Comparison of ENCODE assay signal across 8 cellular contexts in the genomic region with DNA sequence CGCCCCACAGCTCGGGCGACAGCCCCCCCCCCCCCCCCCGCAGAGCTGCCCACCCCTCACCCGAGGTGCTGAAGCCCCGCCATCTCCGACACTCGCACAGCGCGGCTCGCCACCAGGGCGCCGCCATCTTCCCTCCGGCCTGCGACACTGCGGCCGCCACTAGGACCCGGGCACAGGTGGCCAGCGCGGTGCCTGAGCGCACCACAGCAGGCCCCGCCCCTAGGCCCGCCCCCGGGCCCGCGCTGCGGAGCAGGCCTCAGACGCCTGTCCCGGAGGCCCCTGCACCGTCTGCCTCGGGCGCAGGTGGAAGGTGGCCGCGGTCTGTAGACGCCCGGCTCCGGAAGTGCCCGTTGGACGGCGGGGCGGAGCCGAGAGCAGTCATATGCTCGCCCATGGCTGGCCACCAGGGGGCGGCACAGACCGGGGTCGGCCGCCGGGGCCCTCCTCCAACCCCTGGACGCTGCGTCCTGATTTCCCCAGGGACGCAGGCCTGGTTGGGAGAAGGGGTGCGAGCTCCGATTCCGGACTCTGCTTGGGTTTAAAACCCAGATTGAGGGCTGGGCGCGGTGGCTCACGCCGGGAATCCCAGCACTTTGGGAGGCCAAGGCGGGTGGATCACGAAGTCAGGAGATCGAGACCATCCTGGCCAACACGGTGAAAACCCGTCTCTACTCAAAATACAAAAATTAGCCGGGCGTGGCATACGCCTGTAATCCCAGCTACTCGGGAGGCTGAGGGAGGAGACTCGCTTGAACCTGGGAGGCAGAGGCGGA. TPM values are rescaled to one million over a fixed set of nuclear protein-coding genes. Genes with fewer than 3 reads are reported as not detected.
A peak's percentile ranks its signal among the peaks of the same experiment; 100 is the strongest.
DNase-seq lines count a peak whose midpoint lies in the region; ATAC-seq and TF ChIP-seq lines count a peak whose summit lies in the region.

TSS of gene MRPL38 (minus strand) at position 136 of the 773 bp plus-strand sequence. CDS start at position 127, 9 bp downstream.

- BruUV-seq in mammary epithelial cell (replicated peaks; lab: Mats Ljungman, UMichigan): no TSS peak

- H3K36me3 ChIP-seq in WERI-Rb-1 (peaks cover 31% of the 10 kb centered on the region), mammary epithelial cell (ENCODE audit: insufficient read depth, low read length) (peaks cover 7% of the 10 kb centered on the region)

- peaks cover 22% of the 10 kb centered on the region for H3K79me2 ChIP-seq in mammary epithelial cell (ENCODE audit: insufficient read depth, low read length)

- DNase-seq in AG04450 (ENCODE audit: low read depth, low spot score) (peak; percentile 80), NCI-H2196 treated with DMSO at 0.1 percent for 48 hours (lab: John Stamatoyannopoulos, UW; ENCODE audit: unreplicated experiment) (peak; percentile 98), WERI-Rb-1 (peak; percentile 99), mammary epithelial cell (peak; percentile 96), iPS-NIHi7 (ENCODE audit: extremely low spot score) (peak; percentile 99), smooth muscle cell of the brain vasculature (ENCODE audit: low read depth, low spot score) (peak; percentile 74)

- H4K20me1 ChIP-seq in mammary epithelial cell (ENCODE audit: insufficient read depth, low read length): no peaks in the 10 kb centered on the region

- POLR2A ChIA-PET in AG04450 (lab: Yijun Ruan, JAX): interaction anchor here (0.6 to 2.8 kb wide), 6 partner anchors 9 to 162 kb away, joined by 3 to 8 read pairs (median 5); partner anchors contain the start of genes ACOX1, TEN1, TRIM65 and UNK

- H3K4me1 ChIP-seq in mammary epithelial cell (ENCODE audit: insufficient read depth, low read length): peaks cover 20% of the 10 kb centered on the region

- peak within 1 kb of the TSS; percentile 94 for H2AFZ ChIP-seq in mammary epithelial cell (ENCODE audit: low read depth, low read length)

- H3K27me3 ChIP-seq in AG04450 (ENCODE audit: control insufficient read depth, insufficient read depth, low read length): no peaks in the 10 kb centered on the region
- no peaks in the 10 kb centered on the region for H3K27me3 ChIP-seq in WERI-Rb-1 (ENCODE audit: insufficient read depth, low read depth, severe bottlenecking)
- H3K27me3 ChIP-seq in mammary epithelial cell (ENCODE audit: insufficient read depth, low read length): no peaks in the 10 kb centered on the region

- intact Hi-C loops in mammary epithelial cell (cut with micrococcal nuclease): loop anchor here (1.0 to 10.0 kb wide), 9 partner anchors 22 to 370 kb away; partner anchors contain the start of genes ACOX1, EXOC7, FBF1 and SRP68

- H3K9me3 ChIP-seq in AG04450 (ENCODE audit: control insufficient read depth, insufficient read depth, low read length): no peaks in the 10 kb centered on the region; the same call in 1 of the 2 replicates
- no peaks in the 10 kb centered on the region for H3K9me3 ChIP-seq in WERI-Rb-1 (ENCODE audit: severe bottlenecking)
- H3K9me3 ChIP-seq in mammary epithelial cell (replicated peaks; ENCODE audit: insufficient read depth, low read length): no peaks in the 10 kb centered on the region

- WGBS in mammary epithelial cell (ENCODE audit: low coverage, missing lambda C conversion rate): 1% methylated on average over 29 of the region's 69 CpGs

- in situ Hi-C loops in mammary epithelial cell (cut with MboI; ENCODE audit: low sequenced_read_pairs in 2 of 2): loop anchor here (5.0 to 25.0 kb wide), 2 partner anchors 102 to 382 kb away; no protein-coding TSS in a partner anchor

- H3K27ac ChIP-seq in AG04450 (ENCODE audit: low read depth, low read length) (peak within 1 kb of the TSS; percentile 61), WERI-Rb-1 (peak within 1 kb of the TSS; percentile 83), mammary epithelial cell (ENCODE audit: insufficient read depth, low read depth, low read length) (peak within 1 kb of the TSS; percentile 51)

- H3K4me2 ChIP-seq in mammary epithelial cell (ENCODE audit: insufficient read depth, low read depth, low read length): peak within 1 kb of the TSS; percentile 69

- dilution Hi-C loops in mammary epithelial cell (cut with HindIII; ENCODE audit: low sequenced_read_pairs): loop anchor here (5.0 kb wide), 2 partner anchors 37 to 43 kb away; partner anchors contain the start of gene FBF1

- H3K4me3 ChIP-seq in AG04450 (ENCODE audit: low read depth, low read length) (peak within 1 kb of the TSS; percentile 75), WERI-Rb-1 (ENCODE audit: low read depth, low read length) (peak within 1 kb of the TSS; percentile 59), mammary epithelial cell (replicated peaks in 1 of 3; ENCODE audit: insufficient read depth in 1 of 3, low read depth in 2 of 3, low read length in 3 of 3) (peak within 1 kb of the TSS; percentile 78 to 95 (median 79))

- TF ChIP-seq CTCF in AG04450 (IDR thresholded peaks at IDR 0.05; ENCODE audit: low read depth, low read length) (peak; percentile 83), WERI-Rb-1 (IDR thresholded peaks at IDR 0.05; ENCODE audit: low read depth, low read length) (peak; percentile 92), mammary epithelial cell (conservative IDR thresholded peaks at IDR 0.05 in 1 of 2, IDR thresholded peaks at IDR 0.05 in 1 of 2; ENCODE audit: extremely low read depth in 1 of 2, insufficient read depth in 1 of 2, low read depth in 1 of 2, low read length in 2 of 2) (peak; percentile 54 to 96)

- peak; percentile 62 for ATAC-seq in GM18870 (IDR thresholded peaks at IDR 0.05; ENCODE audit: unreplicated experiment)
- ATAC-seq in HG03135 (IDR thresholded peaks at IDR 0.05; ENCODE audit: unreplicated experiment): peak; percentile 96

- CTCF ChIA-PET in AG04450 (lab: Charles Lee): interaction anchor here (0.5 to 4.5 kb wide), 21 partner anchors 9 to 267 kb away, joined by 3 to 46 read pairs (median 3); partner anchors contain the start of genes CDK3, TRIM47 and TRIM65
- CTCF ChIA-PET in mammary epithelial cell (lab: Charles Lee; ENCODE audit: low non-redundant PET): interaction anchor here (0.6 to 0.8 kb wide), 3 partner anchors 100 to 465 kb away, joined by 3 to 4 read pairs (median 3); no protein-coding TSS in a partner anchor

- H3K9ac ChIP-seq in mammary epithelial cell (ENCODE audit: insufficient read depth, low read length): peak within 1 kb of the TSS; percentile 39

RNA-seq across cellular contexts. Expression of gene MRPL38, which starts in this region (rescaled TPM):
- 16.6 and 21.9 TPM in 2 replicates for polyA plus RNA-seq in AG04450 (2011; rRNA removed)
- 21.9 and 33.7 TPM in 2 replicates for polyA minus RNA-seq in AG04450 (2011; rRNA and poly(A)+ RNA removed)
- 10 to 100 TPM; 24.0 to 67.6 TPM for total RNA-seq in mammary epithelial cell
- polyA plus RNA-seq in mammary epithelial cell: 46.3 TPM
- 29.7 TPM for polyA minus RNA-seq in mammary epithelial cell

Comparison
In these comparisons a context has a peak if more than half of its experiments do, and no peak if none do; other contexts are left out.
1. Peak in every context shown above with its lines: DNase-seq, ATAC-seq, H3K4me3 ChIP-seq and H3K27ac ChIP-seq.